Comparison of ENCODE assay signal across 9 cellular contexts in genomic region chr16:2534335-2534734, GRCh38. TPM values are rescaled to one million over a fixed set of nuclear protein-coding genes. Genes with fewer than 3 reads are reported as not detected.
DNase-seq lines count a peak whose midpoint lies in the region; ATAC-seq, FAIRE-seq and TF ChIP-seq lines count a peak whose summit lies in the region.
"Not testable (repeated sequence)": the region's sequence is repeated elsewhere in the genome, so short reads cannot be mapped to it uniquely, and the experiment has no call there.
"Had no signal": no experiment of that assay in that cellular context is flagged by ENCODE, and none has a peak within 500 bp of the region (broad histone marks: within the 10 kb centered on the region; RNA-seq: fewer than 3 reads in every experiment).

No MANE protein-coding gene starts in this region.

- H3K9me1 ChIP-seq in K562 (ENCODE audit: control insufficient read depth, insufficient read depth, low read length), result not testable (repeated sequence)

- not testable (repeated sequence) for H3K27me3 Mint-ChIP-seq in HFFc6 (ENCODE audit: insufficient read depth); WTC11 (ENCODE audit: low read depth); activated T-cell treated with anti-CD3 and anti-CD28 coated beads, Interleukin-2, amount 50 U/mL, for 72 hours (ENCODE audit: low read depth); natural killer cell treated with Interleukin-12 subunit alpha and Interleukin-12 subunit beta and Interleukin-15 and Interleukin-18, amount 100 ng/mL, for 72 hours
- H3K27me3 Mint-ChIP-seq in glutamatergic neuron (ENCODE audit: unreplicated experiment), result peaks cover 19% of the 10 kb centered on the region

- H3K4me3 Mint-ChIP-seq in HFFc6, result peak overlapping the region; percentile 47; the same call in 1 of the 2 replicates
- H3K4me3 Mint-ChIP-seq in WTC11, result peak overlapping the region; percentile 41; the same call in 1 of the 2 replicates
- H3K4me3 Mint-ChIP-seq in activated T-cell treated with anti-CD3 and anti-CD28 coated beads, Interleukin-2, amount 50 U/mL, for 72 hours, result peak overlapping the region in 1 of 2 donors; percentile 69
- peak overlapping the region; percentile 67 for H3K4me3 Mint-ChIP-seq in glutamatergic neuron (ENCODE audit: unreplicated experiment)
- peak overlapping the region; percentile 66 for H3K4me3 Mint-ChIP-seq in natural killer cell treated with Interleukin-12 subunit alpha and Interleukin-12 subunit beta and Interleukin-15 and Interleukin-18, amount 100 ng/mL, for 72 hours

- DNase-seq in HFFc6; WTC11 (ENCODE audit: low spot score); activated T-cell treated with anti-CD3 and anti-CD28 coated beads, Interleukin-2, amount 50 U/mL, for 72 hours; K562 (ENCODE audit: extremely low read depth in 1 of 4, low spot score in 3 of 4); glutamatergic neuron; natural killer cell treated with Interleukin-12 subunit alpha and Interleukin-12 subunit beta and Interleukin-15 and Interleukin-18, amount 100 ng/mL, for 72 hours (ENCODE audit: low spot score); transverse colon: not testable (repeated sequence)

- not testable (repeated sequence) for BruUV-seq in K562 (replicated peaks; lab: Mats Ljungman, UMichigan)

- H3K4me3 ChIP-seq in K562, transverse colon: not testable (repeated sequence)

- not testable (repeated sequence) for FAIRE-seq in K562 (lab: Jason Lieb, UNC)

- H3K4me1 ChIP-seq in K562 (replicated peaks in 1 of 2; ENCODE audit: control insufficient read depth in 2 of 2, insufficient read depth in 2 of 2, low read length in 2 of 2) (peaks cover 17 to 59% of the 10 kb centered on the region in 2 experiments; a peak in 4 of 5 replicates), transverse colon (peaks cover 12 to 40% (median 28%) of the 10 kb centered on the region in 4 donors)

- H3K27ac Mint-ChIP-seq in HFFc6, result peak overlapping the region; percentile 91
- H3K27ac Mint-ChIP-seq in WTC11; glutamatergic neuron (ENCODE audit: unreplicated experiment): not testable (repeated sequence)
- H3K27ac Mint-ChIP-seq in activated T-cell treated with anti-CD3 and anti-CD28 coated beads, Interleukin-2, amount 50 U/mL, for 72 hours, result peak overlapping the region; percentile 81
- H3K27ac Mint-ChIP-seq in natural killer cell treated with Interleukin-12 subunit alpha and Interleukin-12 subunit beta and Interleukin-15 and Interleukin-18, amount 100 ng/mL, for 72 hours, result peak overlapping the region; percentile 60 to 95

- not testable (repeated sequence) for H3K9me3 ChIP-seq in K562 (replicated peaks; ENCODE audit: control insufficient read depth, insufficient read depth, low read depth, low read length); transverse colon

- H3K79me2 ChIP-seq in K562 (ENCODE audit: control insufficient read depth, insufficient read depth, low read length), result peaks cover 10% of the 10 kb centered on the region

- H3K9me3 Mint-ChIP-seq in HFFc6; WTC11; activated T-cell treated with anti-CD3 and anti-CD28 coated beads, Interleukin-2, amount 50 U/mL, for 72 hours; natural killer cell treated with Interleukin-12 subunit alpha and Interleukin-12 subunit beta and Interleukin-15 and Interleukin-18, amount 100 ng/mL, for 72 hours: not testable (repeated sequence)
- peaks cover 16% of the 10 kb centered on the region for H3K9me3 Mint-ChIP-seq in glutamatergic neuron (ENCODE audit: unreplicated experiment)

- peaks cover 18% of the 10 kb centered on the region; the same call in 2 of the 3 replicates for H3K36me3 ChIP-seq in K562 (ENCODE audit: control insufficient read depth, insufficient read depth, low read length)
- H3K36me3 ChIP-seq in transverse colon, result not testable (repeated sequence)

- WGBS in K562 (ENCODE audit: insufficient coverage, low coverage, missing lambda C conversion rate), result 82% methylated on average over 5 of the region's 5 CpGs
- WGBS in transverse colon (ENCODE audit: low coverage in 1 of 2), 2 donors, result 90% methylated on average over 5 of the region's 5 CpGs; no CpG with 5 or more reads in 1 of the 2 donors

- not testable (repeated sequence) for TF ChIP-seq POLR2A in K562 (conservative IDR thresholded peaks at IDR 0.05); transverse colon (IDR thresholded peaks at IDR 0.05)

- not testable (repeated sequence) for H2AFZ ChIP-seq in K562 (ENCODE audit: low read depth, low read length)

- H3K4me2 ChIP-seq in K562 (ENCODE audit: insufficient read depth, low read length), result not testable (repeated sequence)

- intact Hi-C loops in K562 (cut with micrococcal nuclease); transverse colon (cut with DNase I; ENCODE audit: low total_unique reads): not testable (repeated sequence)

- CTCF ChIA-PET in WTC11 (lab: Charles Lee); K562 (lab: Yijun Ruan, JAX; ENCODE audit: low intra/inter-chr PET ratio): not testable (repeated sequence)

- not testable (repeated sequence) for TF ChIP-seq RAD21 in K562 (CRISPR knock-in tag; conservative IDR thresholded peaks at IDR 0.05 in 1 of 2, IDR thresholded peaks at IDR 0.05 in 1 of 2)

- not testable (repeated sequence) for H3K9ac ChIP-seq in K562 (ENCODE audit: insufficient read depth in 1 of 2, low read depth in 2 of 2, low read length in 2 of 2)

- peaks cover 60% of the 10 kb centered on the region for H3K4me1 Mint-ChIP-seq in HFFc6 (ENCODE audit: low read depth)
- H3K4me1 Mint-ChIP-seq in WTC11, result peaks cover 14% of the 10 kb centered on the region
- H3K4me1 Mint-ChIP-seq in activated T-cell treated with anti-CD3 and anti-CD28 coated beads, Interleukin-2, amount 50 U/mL, for 72 hours (ENCODE audit: low read depth), result peaks cover 45% of the 10 kb centered on the region
- peaks cover 11% of the 10 kb centered on the region for H3K4me1 Mint-ChIP-seq in glutamatergic neuron (ENCODE audit: low read depth, unreplicated experiment)
- H3K4me1 Mint-ChIP-seq in natural killer cell treated with Interleukin-12 subunit alpha and Interleukin-12 subunit beta and Interleukin-15 and Interleukin-18, amount 100 ng/mL, for 72 hours (ENCODE audit: low read depth in 2 of 2), result peaks cover 25 to 30% of the 10 kb centered on the region in 2 donors

- not testable (repeated sequence) for TF ChIP-seq CTCF in 22Rv1 (IDR thresholded peaks at IDR 0.05); HFFc6 (IDR thresholded peaks at IDR 0.05); WTC11 (IDR thresholded peaks at IDR 0.05); K562 (IDR thresholded peaks at IDR 0.05 in 2 of 3, conservative IDR thresholded peaks at IDR 0.05 in 1 of 3; ENCODE audit: insufficient read depth in 2 of 3, low read depth in 1 of 3, low read length in 3 of 3); glutamatergic neuron (IDR thresholded peaks at IDR 0.05; ENCODE audit: partially characterized antibody, unreplicated experiment); transverse colon (IDR thresholded peaks at IDR 0.05)

- TF ChIP-seq EP300 in K562 (IDR thresholded peaks at IDR 0.05; ENCODE audit: low read length); transverse colon (IDR thresholded peaks at IDR 0.05; ENCODE audit: low read depth): not testable (repeated sequence)

- H3K36me3 Mint-ChIP-seq in HFFc6 (ENCODE audit: low read depth), result peaks cover 11% of the 10 kb centered on the region
- H3K36me3 Mint-ChIP-seq in WTC11; activated T-cell treated with anti-CD3 and anti-CD28 coated beads, Interleukin-2, amount 50 U/mL, for 72 hours (ENCODE audit: insufficient read depth in 2 of 2); glutamatergic neuron (ENCODE audit: unreplicated experiment); natural killer cell treated with Interleukin-12 subunit alpha and Interleukin-12 subunit beta and Interleukin-15 and Interleukin-18, amount 100 ng/mL, for 72 hours: not testable (repeated sequence)

- POLR2A ChIA-PET in WTC11 (lab: Charles Lee); K562 (lab: Yijun Ruan, JAX): not testable (repeated sequence)

- in situ Hi-C loops in K562 (cut with MboI); transverse colon (cut with MboI; ENCODE audit: low pct_ligation_motif_present in 1 of 4, low pct_unique_long_range_greater_than_20kb in 1 of 4, low sequenced_read_pairs in 3 of 4): not testable (repeated sequence)

- H4K20me1 ChIP-seq in K562 (replicated peaks; ENCODE audit: control insufficient read depth, insufficient read depth, low read length), result not testable (repeated sequence)

- H3K27me3 ChIP-seq in K562 (ENCODE audit: control insufficient read depth in 2 of 2, insufficient read depth in 2 of 2, low read length in 2 of 2); transverse colon: not testable (repeated sequence)

- not testable (repeated sequence) for ATAC-seq in WTC11; activated T-cell treated with anti-CD3 and anti-CD28 coated beads, Interleukin-2, amount 50 U/mL, for 72 hours (replicated peaks in 1 of 2); K562; natural killer cell treated with Interleukin-12 subunit alpha and Interleukin-12 subunit beta and Interleukin-15 and Interleukin-18, amount 100 ng/mL, for 72 hours

- H3K27ac ChIP-seq in 22Rv1 (peak overlapping the region; percentile 89), transverse colon (peak overlapping the region in 3 of 4 donors; percentile 91 to 92 (median 91))
- not testable (repeated sequence) for H3K27ac ChIP-seq in K562 (ENCODE audit: extremely low read depth, low read depth, low read length)

RNA-seq across cellular contexts. Expression of gene CEMP1, which starts 3.1 kb away (rescaled TPM):
- total RNA-seq in HFFc6 (2021; fragmentation: NEBNext Ultra II Directional; extraction: Animal tissue kit (Norgen Biotek cat#: 25700)), result not detected
- total RNA-seq in WTC11 (2021) (0.14 to 0.32 TPM (median 0.15 TPM) in 3 replicates), K562 (2014; rRNA removed) (not detected in 2 replicates), K562 (2014; rRNA removed; fragmentation: Illumina TruSeq; extraction: Trizol) (not detected in 2 replicates), K562 (2015; rRNA removed; fragmentation: Illumina TruSeq; extraction: Trizol) (not detected in 2 replicates), K562 (2021) (not detected in 2 replicates), glutamatergic neuron (ENCODE audit: unreplicated experiment) (not detected), transverse colon (1 to 10 TPM in 2 of 4 donors, not detected in 2; 1.9 to 3.1 TPM)
- total RNA-seq in activated T-cell treated with anti-CD3 and anti-CD28 coated beads, Interleukin-2, amount 50 U/mL, for 72 hours, result under 1 TPM in 1 of 2 donors, not detected in 1; 0.30 TPM
- total RNA-seq in K562 (2011; cell fraction: chromatin; rRNA removed; ENCODE audit: low replicate concordance), result 0.21 TPM in 1 of 2 replicates, not detected in the other
- total RNA-seq in K562 (2011; cell fraction: nucleolus; rRNA removed), result 0.39 and 0.83 TPM in 2 replicates
- total RNA-seq in K562 (2011; cell fraction: nucleoplasm; rRNA removed), result not detected in 2 replicates
- polyA plus RNA-seq in K562 (2011; rRNA removed) (not detected in 2 replicates), K562 (2014; fragmentation: Illumina TruSeq; extraction: Trizol) (not detected in 2 replicates), K562 (2014; fragmentation: Nextera tagmentation; extraction: Ambion mirVana) (under 1 TPM in 1 of 2 experiments, not detected in 1; 0.45 TPM), K562 (2014; rRNA removed) (0.05 TPM in 1 of 2 replicates, not detected in the other)
- not detected in 2 replicates for polyA plus RNA-seq in K562 (2011; cell fraction: cytosol; rRNA removed)
- 0.11 TPM in 1 of 2 replicates, not detected in the other for polyA plus RNA-seq in K562 (2011; cell fraction: nucleus; rRNA removed)
- polyA plus RNA-seq in K562 (2012), result 3.4 TPM in 1 of 2 replicates, not detected in the other
- polyA minus RNA-seq in K562 (2011; rRNA and poly(A)+ RNA removed), result not detected in 2 replicates
- polyA minus RNA-seq in K562 (2011; cell fraction: cytosol; rRNA and poly(A)+ RNA removed), result not detected in 2 replicates
- polyA minus RNA-seq in K562 (2011; cell fraction: nucleus; rRNA and poly(A)+ RNA removed), result 0.13 and 0.33 TPM in 2 replicates
- total RNA-seq in natural killer cell treated with Interleukin-12 subunit alpha and Interleukin-12 subunit beta and Interleukin-15 and Interleukin-18, amount 100 ng/mL, for 72 hours, result not detected
- total RNA-seq: M059J had no signal

RNA-seq across cellular contexts. Expression of gene PDPK1, which starts 3.5 kb away (rescaled TPM):
- total RNA-seq in HFFc6 (2021; fragmentation: NEBNext Ultra II Directional; extraction: Animal tissue kit (Norgen Biotek cat#: 25700)), result 10 to 100 TPM; 34.2 to 43.8 (median 37.0) TPM
- total RNA-seq in WTC11 (2021) (25.4 to 31.4 TPM (median 29.6 TPM) in 3 replicates), K562 (2014; rRNA removed) (11.1 and 16.5 TPM in 2 replicates), K562 (2014; rRNA removed; fragmentation: Illumina TruSeq; extraction: Trizol) (18.7 and 20.4 TPM in 2 replicates), K562 (2015; rRNA removed; fragmentation: Illumina TruSeq; extraction: Trizol) (15.2 and 17.1 TPM in 2 replicates), K562 (2021) (37.2 and 38.9 TPM in 2 replicates), glutamatergic neuron (ENCODE audit: unreplicated experiment) (113 TPM), transverse colon (10 to 100 TPM; 39.6 to 96.9 (median 69.5) TPM)
- total RNA-seq in activated T-cell treated with anti-CD3 and anti-CD28 coated beads, Interleukin-2, amount 50 U/mL, for 72 hours, result 10 to 100 TPM; 53.0 to 53.8 TPM
- 117 and 145 TPM in 2 replicates for total RNA-seq in K562 (2011; cell fraction: chromatin; rRNA removed; ENCODE audit: low replicate concordance)
- total RNA-seq in K562 (2011; cell fraction: nucleolus; rRNA removed), result 53.9 and 57.6 TPM in 2 replicates
- total RNA-seq in K562 (2011; cell fraction: nucleoplasm; rRNA removed), result 56.8 and 78.9 TPM in 2 replicates
- polyA plus RNA-seq in K562 (2011; rRNA removed) (32.1 and 37.1 TPM in 2 replicates), K562 (2014; fragmentation: Illumina TruSeq; extraction: Trizol) (30.3 and 32.4 TPM in 2 replicates), K562 (2014; fragmentation: Nextera tagmentation; extraction: Ambion mirVana) (1 to 10 TPM; 4.0 to 4.6 TPM), K562 (2014; rRNA removed) (21.3 and 22.3 TPM in 2 replicates)
- 18.7 and 25.8 TPM in 2 replicates for polyA plus RNA-seq in K562 (2011; cell fraction: cytosol; rRNA removed)
- 31.1 and 36.8 TPM in 2 replicates for polyA plus RNA-seq in K562 (2011; cell fraction: nucleus; rRNA removed)
- polyA plus RNA-seq in K562 (2012), result 16.3 and 20.5 TPM in 2 replicates
- 40.3 and 44.0 TPM in 2 replicates for polyA minus RNA-seq in K562 (2011; rRNA and poly(A)+ RNA removed)
- polyA minus RNA-seq in K562 (2011; cell fraction: cytosol; rRNA and poly(A)+ RNA removed), result 13.6 and 19.9 TPM in 2 replicates
- polyA minus RNA-seq in K562 (2011; cell fraction: nucleus; rRNA and poly(A)+ RNA removed), result 15.1 and 20.4 TPM in 2 replicates
- 10 to 100 TPM; 71.3 to 76.8 TPM for total RNA-seq in natural killer cell treated with Interleukin-12 subunit alpha and Interleukin-12 subunit beta and Interleukin-15 and Interleukin-18, amount 100 ng/mL, for 72 hours

RNA-seq across cellular contexts. Expression of gene AMDHD2, which starts 14.2 kb away (rescaled TPM):
- 10 to 100 TPM; 15.6 to 19.3 (median 18.6) TPM for total RNA-seq in HFFc6 (2021; fragmentation: NEBNext Ultra II Directional; extraction: Animal tissue kit (Norgen Biotek cat#: 25700))
- 60.1 to 70.9 TPM (median 60.3 TPM) in 3 replicates for total RNA-seq in WTC11 (2021)
- 10 to 100 TPM; 28.2 to 33.8 TPM for total RNA-seq in activated T-cell treated with anti-CD3 and anti-CD28 coated beads, Interleukin-2, amount 50 U/mL, for 72 hours
- 56.1 and 256 TPM in 2 replicates for total RNA-seq in K562 (2011; cell fraction: chromatin; rRNA removed; ENCODE audit: low replicate concordance)
- total RNA-seq in K562 (2011; cell fraction: nucleolus; rRNA removed), result 207 and 245 TPM in 2 replicates
- 104 and 109 TPM in 2 replicates for total RNA-seq in K562 (2011; cell fraction: nucleoplasm; rRNA removed)
- 39.5 and 48.7 TPM in 2 replicates for total RNA-seq in K562 (2014; rRNA removed)
- total RNA-seq in K562 (2014; rRNA removed; fragmentation: Illumina TruSeq; extraction: Trizol), result 2.0 and 3.6 TPM in 2 replicates
- total RNA-seq in K562 (2015; rRNA removed; fragmentation: Illumina TruSeq; extraction: Trizol), result 23.0 and 24.9 TPM in 2 replicates
- 42.3 and 55.1 TPM in 2 replicates for total RNA-seq in K562 (2021)
- polyA plus RNA-seq in K562 (2011; rRNA removed), result 11.7 and 19.0 TPM in 2 replicates
- polyA plus RNA-seq in K562 (2011; cell fraction: cytosol; rRNA removed), result 12.6 and 34.7 TPM in 2 replicates
- polyA plus RNA-seq in K562 (2011; cell fraction: nucleus; rRNA removed), result 186 and 323 TPM in 2 replicates
- polyA plus RNA-seq in K562 (2012), result 37.8 and 57.1 TPM in 2 replicates
- 10.1 and 18.1 TPM in 2 replicates for polyA plus RNA-seq in K562 (2014; fragmentation: Illumina TruSeq; extraction: Trizol)
- under 1 TPM in 1 of 2 experiments, not detected in 1; 0.38 TPM for polyA plus RNA-seq in K562 (2014; fragmentation: Nextera tagmentation; extraction: Ambion mirVana)
- 54.4 and 56.9 TPM in 2 replicates for polyA plus RNA-seq in K562 (2014; rRNA removed)
- polyA minus RNA-seq in K562 (2011; rRNA and poly(A)+ RNA removed), result 2.0 and 5.0 TPM in 2 replicates
- polyA minus RNA-seq in K562 (2011; cell fraction: cytosol; rRNA and poly(A)+ RNA removed), result 11.7 and 14.9 TPM in 2 replicates
- polyA minus RNA-seq in K562 (2011; cell fraction: nucleus; rRNA and poly(A)+ RNA removed), result 48.8 and 59.8 TPM in 2 replicates
- total RNA-seq in glutamatergic neuron (ENCODE audit: unreplicated experiment), result 61.0 TPM
- total RNA-seq in natural killer cell treated with Interleukin-12 subunit alpha and Interleukin-12 subunit beta and Interleukin-15 and Interleukin-18, amount 100 ng/mL, for 72 hours, result 10 to 100 TPM; 34.1 to 63.9 TPM
- total RNA-seq in transverse colon, result 100 to 1,000 TPM in 1 of 4 donors, 10 to 100 TPM in 3; 30.2 to 115 (median 52.4) TPM

RNA-seq across cellular contexts. Expression of gene ATP6V0C, which starts 20.6 kb away (rescaled TPM):
- total RNA-seq in HFFc6 (2021; fragmentation: NEBNext Ultra II Directional; extraction: Animal tissue kit (Norgen Biotek cat#: 25700)), result 100 to 1,000 TPM; 303 to 341 (median 309) TPM
- total RNA-seq in WTC11 (2021), result 193 to 212 TPM (median 193 TPM) in 3 replicates
- total RNA-seq in activated T-cell treated with anti-CD3 and anti-CD28 coated beads, Interleukin-2, amount 50 U/mL, for 72 hours, result 10 to 100 TPM; 94.2 to 94.8 TPM
- total RNA-seq in K562 (2011; cell fraction: chromatin; rRNA removed; ENCODE audit: low replicate concordance), result 30.3 and 91.0 TPM in 2 replicates
- 132 and 138 TPM in 2 replicates for total RNA-seq in K562 (2011; cell fraction: nucleolus; rRNA removed)
- total RNA-seq in K562 (2011; cell fraction: nucleoplasm; rRNA removed), result 102 and 104 TPM in 2 replicates
- 28.4 and 48.6 TPM in 2 replicates for total RNA-seq in K562 (2014; rRNA removed)
- 10.2 and 10.8 TPM in 2 replicates for total RNA-seq in K562 (2014; rRNA removed; fragmentation: Illumina TruSeq; extraction: Trizol)
- total RNA-seq in K562 (2015; rRNA removed; fragmentation: Illumina TruSeq; extraction: Trizol), result 22.7 and 24.3 TPM in 2 replicates
- 213 and 228 TPM in 2 replicates for total RNA-seq in K562 (2021)
- 7.1 and 14.1 TPM in 2 replicates for polyA plus RNA-seq in K562 (2011; rRNA removed)
- 28.4 and 49.5 TPM in 2 replicates for polyA plus RNA-seq in K562 (2011; cell fraction: cytosol; rRNA removed)
- 18.4 and 28.6 TPM in 2 replicates for polyA plus RNA-seq in K562 (2011; cell fraction: nucleus; rRNA removed)
- polyA plus RNA-seq in K562 (2012), result 228 and 237 TPM in 2 replicates
- 44.5 and 83.3 TPM in 2 replicates for polyA plus RNA-seq in K562 (2014; fragmentation: Illumina TruSeq; extraction: Trizol)
- 1 to 10 TPM; 2.9 to 5.2 TPM for polyA plus RNA-seq in K562 (2014; fragmentation: Nextera tagmentation; extraction: Ambion mirVana)
- 63.0 and 66.3 TPM in 2 replicates for polyA plus RNA-seq in K562 (2014; rRNA removed)
- 4.5 and 5.5 TPM in 2 replicates for polyA minus RNA-seq in K562 (2011; rRNA and poly(A)+ RNA removed)
- 81.8 and 143 TPM in 2 replicates for polyA minus RNA-seq in K562 (2011; cell fraction: cytosol; rRNA and poly(A)+ RNA removed)
- 8.2 and 10.8 TPM in 2 replicates for polyA minus RNA-seq in K562 (2011; cell fraction: nucleus; rRNA and poly(A)+ RNA removed)
- 274 TPM for total RNA-seq in glutamatergic neuron (ENCODE audit: unreplicated experiment)
- 100 to 1,000 TPM; 103 to 146 TPM for total RNA-seq in natural killer cell treated with Interleukin-12 subunit alpha and Interleukin-12 subunit beta and Interleukin-15 and Interleukin-18, amount 100 ng/mL, for 72 hours
- total RNA-seq in transverse colon, result 100 to 1,000 TPM; 101 to 237 (median 135) TPM

RNA-seq across cellular contexts. Expression of gene TBC1D24, which starts 59.4 kb away (rescaled TPM):
- 10 to 100 TPM; 15.8 to 30.3 (median 19.0) TPM for total RNA-seq in HFFc6 (2021; fragmentation: NEBNext Ultra II Directional; extraction: Animal tissue kit (Norgen Biotek cat#: 25700))
- total RNA-seq in WTC11 (2021), result 17.3 to 21.0 TPM (median 17.8 TPM) in 3 replicates
- total RNA-seq in activated T-cell treated with anti-CD3 and anti-CD28 coated beads, Interleukin-2, amount 50 U/mL, for 72 hours, result 10 to 100 TPM; 13.6 to 20.4 TPM
- total RNA-seq in K562 (2011; cell fraction: chromatin; rRNA removed; ENCODE audit: low replicate concordance), result 29.2 and 69.3 TPM in 2 replicates
- 36.9 and 38.2 TPM in 2 replicates for total RNA-seq in K562 (2011; cell fraction: nucleolus; rRNA removed)
- total RNA-seq in K562 (2011; cell fraction: nucleoplasm; rRNA removed), result 27.0 and 36.9 TPM in 2 replicates
- 7.2 and 13.4 TPM in 2 replicates for total RNA-seq in K562 (2014; rRNA removed)
- 4.2 and 4.9 TPM in 2 replicates for total RNA-seq in K562 (2014; rRNA removed; fragmentation: Illumina TruSeq; extraction: Trizol)
- 9.1 and 11.2 TPM in 2 replicates for total RNA-seq in K562 (2015; rRNA removed; fragmentation: Illumina TruSeq; extraction: Trizol)
- 22.6 and 24.3 TPM in 2 replicates for total RNA-seq in K562 (2021)
- 5.7 and 9.4 TPM in 2 replicates for polyA plus RNA-seq in K562 (2011; rRNA removed)
- 7.1 and 12.3 TPM in 2 replicates for polyA plus RNA-seq in K562 (2011; cell fraction: cytosol; rRNA removed)
- polyA plus RNA-seq in K562 (2011; cell fraction: nucleus; rRNA removed), result 22.9 and 34.2 TPM in 2 replicates
- polyA plus RNA-seq in K562 (2012), result 8.5 and 9.1 TPM in 2 replicates
- 7.2 and 9.4 TPM in 2 replicates for polyA plus RNA-seq in K562 (2014; fragmentation: Illumina TruSeq; extraction: Trizol)
- 1 to 10 TPM; 1.7 to 4.2 TPM for polyA plus RNA-seq in K562 (2014; fragmentation: Nextera tagmentation; extraction: Ambion mirVana)
- polyA plus RNA-seq in K562 (2014; rRNA removed), result 8.3 and 9.3 TPM in 2 replicates
- polyA minus RNA-seq in K562 (2011; rRNA and poly(A)+ RNA removed), result 6.5 and 9.7 TPM in 2 replicates
- 13.1 and 14.3 TPM in 2 replicates for polyA minus RNA-seq in K562 (2011; cell fraction: cytosol; rRNA and poly(A)+ RNA removed)
- polyA minus RNA-seq in K562 (2011; cell fraction: nucleus; rRNA and poly(A)+ RNA removed), result 12.5 and 15.3 TPM in 2 replicates
- 58.4 TPM for total RNA-seq in glutamatergic neuron (ENCODE audit: unreplicated experiment)
- 10 to 100 TPM; 22.0 to 39.9 TPM for total RNA-seq in natural killer cell treated with Interleukin-12 subunit alpha and Interleukin-12 subunit beta and Interleukin-15 and Interleukin-18, amount 100 ng/mL, for 72 hours
- 10 to 100 TPM in 2 of 4 donors, 1 to 10 TPM in 2; 8.3 to 19.3 (median 11.6) TPM for total RNA-seq in transverse colon
